18 cellular contexts compared by ENCODE assay signal in genomic region chr13:29284726-29285125, GRCh38.
"Had no signal": no experiment of that assay in that cellular context is flagged by ENCODE, and none has a peak within 500 bp of the region (broad histone marks: within the 10 kb centered on the region; RNA-seq: fewer than 3 reads in every experiment).

No MANE protein-coding gene starts in this region.

- H3K27me3 ChIP-seq: heart left ventricle had no signal

- ATAC-seq: activated naive CD4-positive, alpha-beta T cell treated with anti-CD3 and anti-CD28 coated beads, Interleukin-2, amount 50 U/mL, for 72 hours; activated T-cell treated with anti-CD3 and anti-CD28 coated beads, Interleukin-2, amount 50 U/mL, for 4 hours; esophagus mucosa; heart left ventricle; left lobe of liver; natural killer cell treated with Interleukin-12 subunit alpha and Interleukin-12 subunit beta and Interleukin-15 and Interleukin-18, amount 100 ng/mL, for 72 hours; sciatic nerve; stimulated activated memory B cell treated with anti-CD40 and anti-IgM and Interleukin-4, amounts not matched to agents 10 μg/mL and 1 μg/mL and 100 μg/mL, for 72 hours had no signal

- H3K4me1 ChIP-seq: spleen had no signal

- H3K36me3 ChIP-seq: heart left ventricle, spleen had no signal

- H3K27ac ChIP-seq: heart left ventricle, spleen had no signal

- H3K9me3 ChIP-seq: heart left ventricle, spleen had no signal

- DNase-seq: activated CD4-positive, alpha-beta memory T cell treated with anti-CD3 and anti-CD28 coated beads for 36 hours; activated effector memory CD4-positive, alpha-beta T cell treated with anti-CD3 and anti-CD28 coated beads, Interleukin-2, amount 50 U/mL, for 16 hours; activated T-cell treated with anti-CD3 and anti-CD28 coated beads, Interleukin-2, amount 50 U/mL, for 4 hours; amygdala; foreskin melanocyte; heart left ventricle; mammary epithelial cell; spleen; stimulated activated CD4-positive, alpha-beta T cell treated with anti-CD3 and anti-CD28 coated beads, Interleukin-1b, Interleukin-23, amount 100 ng/mL, for 48 hours; substantia nigra had no signal

- H3K9me3 Mint-ChIP-seq: activated CD4-positive, alpha-beta memory T cell treated with anti-CD3 and anti-CD28 coated beads for 36 hours; activated naive CD4-positive, alpha-beta T cell treated with anti-CD3 and anti-CD28 coated beads, Interleukin-2, amount 50 U/mL, for 72 hours; activated T-cell treated with anti-CD3 and anti-CD28 coated beads, Interleukin-2, amount 50 U/mL, for 4 hours; natural killer cell treated with Interleukin-12 subunit alpha and Interleukin-12 subunit beta and Interleukin-15 and Interleukin-18, amount 100 ng/mL, for 72 hours; stimulated activated memory B cell treated with anti-CD40 and anti-IgM and Interleukin-4, amounts not matched to agents 10 μg/mL and 1 μg/mL and 100 μg/mL, for 72 hours; T-helper 2 cell treated with Interferon-gamma antibody and Interleukin-4, amounts not matched to agents 5 μg/mL and 100 μg/mL, for 36 hours had no signal

- H3K4me3 ChIP-seq: heart left ventricle, spleen had no signal

- H3K4me3 Mint-ChIP-seq: activated CD4-positive, alpha-beta memory T cell treated with anti-CD3 and anti-CD28 coated beads for 36 hours; activated T-cell treated with anti-CD3 and anti-CD28 coated beads, Interleukin-2, amount 50 U/mL, for 4 hours; brain; natural killer cell treated with Interleukin-12 subunit alpha and Interleukin-12 subunit beta and Interleukin-15 and Interleukin-18, amount 100 ng/mL, for 72 hours; stimulated activated memory B cell treated with anti-CD40 and anti-IgM and Interleukin-4, amounts not matched to agents 10 μg/mL and 1 μg/mL and 100 μg/mL, for 72 hours; T-helper 2 cell treated with Interferon-gamma antibody and Interleukin-4, amounts not matched to agents 5 μg/mL and 100 μg/mL, for 36 hours had no signal

- H3K36me3 Mint-ChIP-seq: activated CD4-positive, alpha-beta memory T cell treated with anti-CD3 and anti-CD28 coated beads for 36 hours; activated naive CD4-positive, alpha-beta T cell treated with anti-CD3 and anti-CD28 coated beads, Interleukin-2, amount 50 U/mL, for 72 hours; brain; natural killer cell treated with Interleukin-12 subunit alpha and Interleukin-12 subunit beta and Interleukin-15 and Interleukin-18, amount 100 ng/mL, for 72 hours; stimulated activated memory B cell treated with anti-CD40 and anti-IgM and Interleukin-4, amounts not matched to agents 10 μg/mL and 1 μg/mL and 100 μg/mL, for 72 hours had no signal

- H3K4me1 Mint-ChIP-seq: stimulated activated memory B cell treated with anti-CD40 and anti-IgM and Interleukin-4, amounts not matched to agents 10 μg/mL and 1 μg/mL and 100 μg/mL, for 72 hours had no signal

- H3K27ac Mint-ChIP-seq: activated CD4-positive, alpha-beta memory T cell treated with anti-CD3 and anti-CD28 coated beads for 36 hours; activated naive CD4-positive, alpha-beta T cell treated with anti-CD3 and anti-CD28 coated beads, Interleukin-2, amount 50 U/mL, for 72 hours; brain; natural killer cell treated with Interleukin-12 subunit alpha and Interleukin-12 subunit beta and Interleukin-15 and Interleukin-18, amount 100 ng/mL, for 72 hours; stimulated activated memory B cell treated with anti-CD40 and anti-IgM and Interleukin-4, amounts not matched to agents 10 μg/mL and 1 μg/mL and 100 μg/mL, for 72 hours; T-helper 2 cell treated with Interferon-gamma antibody and Interleukin-4, amounts not matched to agents 5 μg/mL and 100 μg/mL, for 36 hours had no signal
